12 cellular contexts compared by ENCODE assay signal in genomic region chr19:843180-843835, GRCh38. TPM values are rescaled to one million over a fixed set of nuclear protein-coding genes. Genes with fewer than 3 reads are reported as not detected.
A peak's percentile ranks its signal among the peaks of the same experiment; 100 is the strongest.
DNase-seq lines count a peak whose midpoint lies in the region; ATAC-seq and TF ChIP-seq lines count a peak whose summit lies in the region.
"Had no signal": no experiment of that assay in that cellular context is flagged by ENCODE, and none has a peak within 500 bp of the region (broad histone marks: within the 10 kb centered on the region; RNA-seq: fewer than 3 reads in every experiment).

No MANE protein-coding gene starts in this region.

- H2BK120ac ChIP-seq in neuronal stem cell (ENCODE audit: low read depth, low read length): peak overlapping the region; percentile 72

- H3K4ac ChIP-seq in neuronal stem cell (ENCODE audit: low read length): peak overlapping the region; percentile 95

- peak overlapping the region; percentile 98 for H3K18ac ChIP-seq in neuronal stem cell (ENCODE audit: low read length)

- H3K79me2 ChIP-seq in MM.1S (ENCODE audit: low read length) (no peaks in the 10 kb centered on the region), osteoblast (ENCODE audit: insufficient read depth, low read length) (no peaks in the 10 kb centered on the region)

- TF ChIP-seq CTCF in MM.1S (IDR thresholded peaks at IDR 0.05; ENCODE audit: low read length): no peak
- no peak for TF ChIP-seq CTCF in endothelial cell (IDR thresholded peaks at IDR 0.05; ENCODE audit: unreplicated experiment)
- no peak for TF ChIP-seq CTCF in osteoblast (IDR thresholded peaks at IDR 0.05; ENCODE audit: extremely low read depth, low read depth, low read length)

- peaks cover 2% of the 10 kb centered on the region for H3K4me1 Mint-ChIP-seq in endothelial cell (ENCODE audit: unreplicated experiment)

- H3K27me3 ChIP-seq in MM.1S (replicated peaks; ENCODE audit: insufficient read depth, low read length) (peaks cover 79% of the 10 kb centered on the region), neuronal stem cell (ENCODE audit: control insufficient read depth in 3 of 3, insufficient read depth in 3 of 3, low read depth in 1 of 3, low read length in 3 of 3) (peaks cover 0 to 55% (median 13%) of the 10 kb centered on the region in 3 experiments), osteoblast (ENCODE audit: insufficient read depth, low read length) (peaks cover 35% of the 10 kb centered on the region)

- H3K4me2 ChIP-seq in MM.1S (ENCODE audit: low read depth, low read length) (peak overlapping the region; percentile 31; the same call in 1 of the 2 replicates), neuronal stem cell (ENCODE audit: insufficient read depth, low read length, poor library complexity, severe bottlenecking) (peak overlapping the region; percentile 69), osteoblast (ENCODE audit: insufficient read depth, low read length) (no peak overlapping the region)

- no peak overlapping the region for H2BK5ac ChIP-seq in neuronal stem cell (ENCODE audit: low read length)

- H3K27me3 Mint-ChIP-seq in endothelial cell (ENCODE audit: unreplicated experiment): peaks cover 7% of the 10 kb centered on the region

- no peak overlapping the region for H3K14ac ChIP-seq in neuronal stem cell (ENCODE audit: low read length)

- H3K27ac Mint-ChIP-seq in endothelial cell (ENCODE audit: unreplicated experiment): no peak overlapping the region
- H3K27ac Mint-ChIP-seq: activated CD4-positive, alpha-beta T cell treated with anti-CD3 and anti-CD28 coated beads for 36 hours had no signal

- H3K9me3 ChIP-seq in MM.1S (replicated peaks; ENCODE audit: insufficient read depth, low read length) (no peaks in the 10 kb centered on the region), neuronal stem cell (replicated peaks in 1 of 2; ENCODE audit: control insufficient read depth in 2 of 2, insufficient read depth in 1 of 2, low read depth in 1 of 2, low read length in 2 of 2) (no peaks in the 10 kb centered on the region), osteoblast (ENCODE audit: low read depth, low read length) (no peaks in the 10 kb centered on the region)

- H3K4me1 ChIP-seq in MM.1S (ENCODE audit: low read length) (peaks cover 8% of the 10 kb centered on the region; the same call in 1 of the 2 replicates), neuronal stem cell (ENCODE audit: control insufficient read depth in 2 of 2, insufficient read depth in 1 of 2, low read depth in 1 of 2, low read length in 2 of 2) (peaks cover 9 to 13% of the 10 kb centered on the region in 2 donors), osteoblast (ENCODE audit: insufficient read depth, low read length) (peaks cover 3% of the 10 kb centered on the region)

- H2BK15ac ChIP-seq in neuronal stem cell (ENCODE audit: low read length): peak overlapping the region; percentile 94

- H2AFZ ChIP-seq in MM.1S (ENCODE audit: low read length) (no peak overlapping the region), neuronal stem cell (ENCODE audit: low read length) (peak overlapping the region; percentile 85), osteoblast (ENCODE audit: low read length) (no peak overlapping the region)

- peaks cover 9% of the 10 kb centered on the region for H3F3A ChIP-seq in MM.1S (ENCODE audit: insufficient read depth, low read length)

- H3K23ac ChIP-seq in neuronal stem cell (ENCODE audit: low read depth, low read length, poor library complexity): no peak overlapping the region

- H4K8ac ChIP-seq in neuronal stem cell (ENCODE audit: low read depth, low read length): peak overlapping the region; percentile 43

- H3K4me3 Mint-ChIP-seq in endothelial cell (ENCODE audit: unreplicated experiment): no peak overlapping the region
- H3K4me3 Mint-ChIP-seq: activated CD4-positive, alpha-beta T cell treated with anti-CD3 and anti-CD28 coated beads for 36 hours; central memory CD8-positive, alpha-beta T cell had no signal

- no peak overlapping the region for H4K91ac ChIP-seq in neuronal stem cell (ENCODE audit: low read depth, low read length, poor library complexity)

- peaks cover 2% of the 10 kb centered on the region for H3K79me1 ChIP-seq in neuronal stem cell (ENCODE audit: low read depth, low read length)

- no peaks in the 10 kb centered on the region for H3K9me3 Mint-ChIP-seq in endothelial cell (ENCODE audit: unreplicated experiment)

- H3K4me3 ChIP-seq in MM.1S (ENCODE audit: low read length) (no peak overlapping the region), neuronal stem cell (ENCODE audit: low read length in 2 of 2) (peak overlapping the region in 1 of 2 donors; percentile 70), osteoblast (ENCODE audit: insufficient read depth, low read length) (no peak overlapping the region)

- H3K9ac ChIP-seq in MM.1S (ENCODE audit: low read length): no peak overlapping the region
- peak overlapping the region; percentile 77 for H3K9ac ChIP-seq in neuronal stem cell (ENCODE audit: low read depth, low read length, poor library complexity)

- ATAC-seq in GM19467 (IDR thresholded peaks at IDR 0.05; ENCODE audit: unreplicated experiment) (no peak), HG03457 (IDR thresholded peaks at IDR 0.05; ENCODE audit: unreplicated experiment) (no peak), GM18868 (IDR thresholded peaks at IDR 0.05; ENCODE audit: unreplicated experiment) (no peak)
- ATAC-seq: activated CD4-positive, alpha-beta T cell treated with anti-CD3 and anti-CD28 coated beads for 36 hours had no signal

- H4K20me1 ChIP-seq in MM.1S (ENCODE audit: insufficient read depth, low read length) (no peaks in the 10 kb centered on the region), osteoblast (ENCODE audit: insufficient read depth, low read length) (no peaks in the 10 kb centered on the region)

- H3K36me3 ChIP-seq in MM.1S (replicated peaks; ENCODE audit: insufficient read depth, low read length) (no peaks in the 10 kb centered on the region), neuronal stem cell (replicated peaks in 1 of 2; ENCODE audit: control insufficient read depth in 2 of 2, insufficient read depth in 2 of 2, low read length in 2 of 2) (no peaks in the 10 kb centered on the region), osteoblast (ENCODE audit: insufficient read depth, low read length) (no peaks in the 10 kb centered on the region)

- DNase-seq in COR-L47 (lab: John Stamatoyannopoulos, UW): peak; percentile 23
- DNase-seq in MM.1S: no peak
- DNase-seq in endothelial cell (ENCODE audit: low spot score): peak; percentile 37
- DNase-seq in neuronal stem cell (ENCODE audit: low spot score): no peak
- no peak for DNase-seq in osteoblast (ENCODE audit: insufficient read length, low spot score, missing footprints)
- DNase-seq: activated CD4-positive, alpha-beta T cell treated with anti-CD3 and anti-CD28 coated beads for 36 hours; NCI-H2107 had no signal

- peak overlapping the region; percentile 58 for H2BK12ac ChIP-seq in neuronal stem cell (ENCODE audit: low read length)

- no peaks in the 10 kb centered on the region for H3K9me2 ChIP-seq in MM.1S (replicated peaks; ENCODE audit: insufficient read depth, low read length)

- H3K36me3 Mint-ChIP-seq in endothelial cell (ENCODE audit: low read depth, unreplicated experiment): peaks cover 4% of the 10 kb centered on the region

- H3K27ac ChIP-seq in MM.1S (ENCODE audit: low read length) (no peak overlapping the region), neuronal stem cell (replicated peaks; ENCODE audit: low read length) (no peak overlapping the region), osteoblast (ENCODE audit: low read depth, low read length) (no peak overlapping the region)

- no CpG with 5 or more reads among the region's 46 CpGs for WGBS in neuronal stem cell (ENCODE audit: extremely low coverage in 2 of 2, insufficient read length in 2 of 2, insufficient replicate concordance in 1 of 2), 2 donors

- H2AK5ac ChIP-seq in neuronal stem cell (ENCODE audit: low read depth, low read length): peak overlapping the region; percentile 94

RNA-seq across cellular contexts. Expression of gene PRTN3, which starts 2.5 kb away (rescaled TPM):
- total RNA-seq in endothelial cell (ENCODE audit: unreplicated experiment): not detected
- 1.9 TPM for polyA plus RNA-seq in neuronal stem cell (2013, experiment 1 of 2)
- 1.9 TPM for polyA plus RNA-seq in neuronal stem cell (2013, experiment 2 of 2)
- total RNA-seq in osteoblast: not detected in 2 replicates
- total RNA-seq: activated CD4-positive, alpha-beta T cell treated with anti-CD3 and anti-CD28 coated beads for 36 hours had no signal

RNA-seq across cellular contexts. Expression of gene ELANE, which starts 8.8 kb away (rescaled TPM):
- total RNA-seq in endothelial cell (ENCODE audit: unreplicated experiment) (not detected), osteoblast (0.36 and 0.59 TPM in 2 replicates)
- not detected for polyA plus RNA-seq in neuronal stem cell (2013, experiment 1 of 2)
- not detected for polyA plus RNA-seq in neuronal stem cell (2013, experiment 2 of 2)
- total RNA-seq: activated CD4-positive, alpha-beta T cell treated with anti-CD3 and anti-CD28 coated beads for 36 hours had no signal

RNA-seq across cellular contexts. Expression of gene AZU1, which starts 15.7 kb away (rescaled TPM):
- total RNA-seq in endothelial cell (ENCODE audit: unreplicated experiment) (0.21 TPM), osteoblast (not detected in 2 replicates)
- 1.2 TPM for polyA plus RNA-seq in neuronal stem cell (2013, experiment 1 of 2)
- 1.3 TPM for polyA plus RNA-seq in neuronal stem cell (2013, experiment 2 of 2)
- total RNA-seq: activated CD4-positive, alpha-beta T cell treated with anti-CD3 and anti-CD28 coated beads for 36 hours had no signal

RNA-seq across cellular contexts. Expression of gene CFD, which starts 16.2 kb away (rescaled TPM):
- 0.46 TPM for total RNA-seq in endothelial cell (ENCODE audit: unreplicated experiment)
- polyA plus RNA-seq in neuronal stem cell (2013, experiment 1 of 2): 0.18 TPM
- polyA plus RNA-seq in neuronal stem cell (2013, experiment 2 of 2): 0.14 TPM
- total RNA-seq in osteoblast: 8.3 and 19.9 TPM in 2 replicates

RNA-seq across cellular contexts. Expression of gene PLPPR3, which starts 21.6 kb away (rescaled TPM):
- total RNA-seq in endothelial cell (ENCODE audit: unreplicated experiment) (17.6 TPM), osteoblast (0.36 TPM in 1 of 2 replicates, not detected in the other)
- 56.3 TPM for polyA plus RNA-seq in neuronal stem cell (2013, experiment 1 of 2)
- 54.0 TPM for polyA plus RNA-seq in neuronal stem cell (2013, experiment 2 of 2)
- total RNA-seq: activated CD4-positive, alpha-beta T cell treated with anti-CD3 and anti-CD28 coated beads for 36 hours; lower leg skin had no signal

Comparison
In these comparisons a context has a peak if more than half of its experiments do, and no peak if none do; other contexts are left out.
1. DNase-seq: peak in COR-L47 (single experiment) and endothelial cell (single experiment); none in MM.1S (single experiment), neuronal stem cell (single experiment) and osteoblast (single experiment).